ENCODE assay signal across 7 cellular contexts in genomic region chr17:74072340-74072739, GRCh38.
"Had no signal": no experiment of that assay in that cellular context is flagged by ENCODE, and none has a peak within 500 bp of the region (broad histone marks: within the 10 kb centered on the region; RNA-seq: fewer than 3 reads in every experiment).

No MANE protein-coding gene starts in this region.

- H3K4me3 ChIP-seq: K562 had no signal

- H3K4me1 Mint-ChIP-seq: IgD-negative memory B cell had no signal

- H3K27ac Mint-ChIP-seq: IgD-negative memory B cell had no signal

- DNase-seq: IMR-90, KBM-7, KG1 had no signal

- H3K27me3 Mint-ChIP-seq: IgD-negative memory B cell had no signal

- H3K36me3 Mint-ChIP-seq: IgD-negative memory B cell had no signal

- H3K27ac ChIP-seq: HL-60 had no signal

- FAIRE-seq: HTR-8/SVneo, K562 had no signal

- H3K4me3 Mint-ChIP-seq: IgD-negative memory B cell had no signal

- ATAC-seq: K562 had no signal
